ENCODE assay signal across 19 cellular contexts in genomic region chr12:1882850-1883470, GRCh38. TPM values are rescaled to one million over a fixed set of nuclear protein-coding genes. Genes with fewer than 3 reads are reported as not detected.
DNase-seq lines count a peak whose midpoint lies in the region; ATAC-seq and TF ChIP-seq lines count a peak whose summit lies in the region.
"Had no signal": no experiment of that assay in that cellular context is flagged by ENCODE, and none has a peak within 500 bp of the region (broad histone marks: within the 10 kb centered on the region; RNA-seq: fewer than 3 reads in every experiment).

No MANE protein-coding gene starts in this region.

- H3K4me1 Mint-ChIP-seq in activated CD8-positive, alpha-beta T cell treated with anti-CD3 and anti-CD28 coated beads, Interleukin-2, amount 10 ng/mL, durations not matched to agents 7 days and 5 days (ENCODE audit: low read depth): no peaks in the 10 kb centered on the region
- no peaks in the 10 kb centered on the region for H3K4me1 Mint-ChIP-seq in activated CD8-positive, alpha-beta T cell treated with anti-CD3 and anti-CD28 coated beads for 36 hours (ENCODE audit: low read depth)
- H3K4me1 Mint-ChIP-seq in progenitor cell of endocrine pancreas (ENCODE audit: low read depth): peaks cover 9% of the 10 kb centered on the region

- ATAC-seq in activated CD8-positive, alpha-beta T cell treated with anti-CD3 and anti-CD28 coated beads, Interleukin-2, amount 10 ng/mL, durations not matched to agents 7 days and 5 days: no peak
- ATAC-seq in activated CD8-positive, alpha-beta T cell treated with anti-CD3 and anti-CD28 coated beads for 36 hours: no peak
- no peak for ATAC-seq in GM18858 (IDR thresholded peaks at IDR 0.05; ENCODE audit: unreplicated experiment)
- ATAC-seq: A549, Panc1 had no signal

- peak; percentile 9 for DNase-seq in activated CD8-positive, alpha-beta T cell treated with anti-CD3 and anti-CD28 coated beads, Interleukin-2, amount 10 ng/mL, durations not matched to agents 7 days and 5 days
- no peak for DNase-seq in activated CD8-positive, alpha-beta T cell treated with anti-CD3 and anti-CD28 coated beads for 36 hours
- DNase-seq in NOMO-1 treated with DMSO at 0.1 percent for 48 hours (lab: John Stamatoyannopoulos, UW; ENCODE audit: unreplicated experiment) (peak; percentile 39), iPS-NIHi7 (ENCODE audit: extremely low spot score) (peak; percentile 3), progenitor cell of endocrine pancreas (ENCODE audit: low spot score, unreplicated experiment) (peak; percentile 9), foreskin melanocyte (no peak), amygdala (lab: John Stamatoyannopoulos, UW) (no peak)
- DNase-seq: DMS79 treated with DMSO at 0.1 percent for 48 hours, HFFc6, NCI-H1092, NCI-H1436 treated with DMSO at 0.1 percent for 48 hours, NCI-H2029, NCI-H345, NCI-H524 treated with DMSO at 0.1 percent for 48 hours, SJCRH30 had no signal

- no peaks in the 10 kb centered on the region for H3K9me3 Mint-ChIP-seq in activated CD8-positive, alpha-beta T cell treated with anti-CD3 and anti-CD28 coated beads, Interleukin-2, amount 10 ng/mL, durations not matched to agents 7 days and 5 days (ENCODE audit: insufficient read depth)
- no peaks in the 10 kb centered on the region for H3K9me3 Mint-ChIP-seq in activated CD8-positive, alpha-beta T cell treated with anti-CD3 and anti-CD28 coated beads for 36 hours
- peaks cover 10% of the 10 kb centered on the region for H3K9me3 Mint-ChIP-seq in progenitor cell of endocrine pancreas (ENCODE audit: low read depth)
- H3K9me3 Mint-ChIP-seq: HFFc6 had no signal

- no peak overlapping the region for H3K4me3 Mint-ChIP-seq in activated CD8-positive, alpha-beta T cell treated with anti-CD3 and anti-CD28 coated beads, Interleukin-2, amount 10 ng/mL, durations not matched to agents 7 days and 5 days
- H3K4me3 Mint-ChIP-seq in activated CD8-positive, alpha-beta T cell treated with anti-CD3 and anti-CD28 coated beads for 36 hours: no peak overlapping the region
- H3K4me3 Mint-ChIP-seq in progenitor cell of endocrine pancreas (ENCODE audit: low read depth): no peak overlapping the region
- H3K4me3 Mint-ChIP-seq: HFFc6 had no signal

- no peak overlapping the region for H3K27ac Mint-ChIP-seq in activated CD8-positive, alpha-beta T cell treated with anti-CD3 and anti-CD28 coated beads, Interleukin-2, amount 10 ng/mL, durations not matched to agents 7 days and 5 days
- H3K27ac Mint-ChIP-seq in activated CD8-positive, alpha-beta T cell treated with anti-CD3 and anti-CD28 coated beads for 36 hours: no peak overlapping the region
- H3K27ac Mint-ChIP-seq in progenitor cell of endocrine pancreas: no peak overlapping the region
- H3K27ac Mint-ChIP-seq: HFFc6 had no signal

- CTCF ChIA-PET in activated CD8-positive, alpha-beta T cell treated with anti-CD3 and anti-CD28 coated beads, Interleukin-2, amount 10 ng/mL, durations not matched to agents 7 days and 5 days (lab: Charles Lee): no interaction called here
- CTCF ChIA-PET in activated CD8-positive, alpha-beta T cell treated with anti-CD3 and anti-CD28 coated beads for 36 hours (lab: Charles Lee): no interaction called here

- H3K36me3 Mint-ChIP-seq in activated CD8-positive, alpha-beta T cell treated with anti-CD3 and anti-CD28 coated beads, Interleukin-2, amount 10 ng/mL, durations not matched to agents 7 days and 5 days (ENCODE audit: low read depth): no peaks in the 10 kb centered on the region
- no peaks in the 10 kb centered on the region for H3K36me3 Mint-ChIP-seq in activated CD8-positive, alpha-beta T cell treated with anti-CD3 and anti-CD28 coated beads for 36 hours (ENCODE audit: low read depth)
- no peaks in the 10 kb centered on the region for H3K36me3 Mint-ChIP-seq in progenitor cell of endocrine pancreas (ENCODE audit: insufficient read depth)

- peaks cover 5% of the 10 kb centered on the region for H3K27me3 Mint-ChIP-seq in activated CD8-positive, alpha-beta T cell treated with anti-CD3 and anti-CD28 coated beads, Interleukin-2, amount 10 ng/mL, durations not matched to agents 7 days and 5 days (ENCODE audit: low read depth)
- no peaks in the 10 kb centered on the region for H3K27me3 Mint-ChIP-seq in activated CD8-positive, alpha-beta T cell treated with anti-CD3 and anti-CD28 coated beads for 36 hours
- peaks cover 10% of the 10 kb centered on the region for H3K27me3 Mint-ChIP-seq in progenitor cell of endocrine pancreas

- intact Hi-C loops in activated CD8-positive, alpha-beta T cell treated with anti-CD3 and anti-CD28 coated beads for 36 hours (cut with micrococcal nuclease): no loop called here

- TF ChIP-seq CTCF in activated CD8-positive, alpha-beta T cell treated with anti-CD3 and anti-CD28 coated beads for 36 hours (IDR thresholded peaks at IDR 0.05): no peak
- no peak for TF ChIP-seq CTCF in progenitor cell of endocrine pancreas (IDR thresholded peaks at IDR 0.05; ENCODE audit: unreplicated experiment)

- POLR2A ChIA-PET in activated CD8-positive, alpha-beta T cell treated with anti-CD3 and anti-CD28 coated beads, Interleukin-2, amount 10 ng/mL, durations not matched to agents 7 days and 5 days (lab: Charles Lee): no interaction called here
- POLR2A ChIA-PET in activated CD8-positive, alpha-beta T cell treated with anti-CD3 and anti-CD28 coated beads for 36 hours (lab: Charles Lee): interaction anchor here (0.6 to 0.7 kb wide), 2 partner anchors 221 to 260 kb away, joined by 3 to 4 read pairs; no protein-coding TSS in a partner anchor

RNA-seq across cellular contexts. Expression of gene CACNA2D4, which starts 35.5 kb away (rescaled TPM):
- total RNA-seq in activated CD8-positive, alpha-beta T cell treated with anti-CD3 and anti-CD28 coated beads, Interleukin-2, amount 10 ng/mL, durations not matched to agents 7 days and 5 days: 1 to 10 TPM; 6.8 to 7.0 TPM
- total RNA-seq in activated CD8-positive, alpha-beta T cell treated with anti-CD3 and anti-CD28 coated beads for 36 hours: 1 to 10 TPM; 4.2 to 4.3 TPM
- total RNA-seq in progenitor cell of endocrine pancreas: 0.34 and 0.58 TPM in 2 replicates
- total RNA-seq: H4 had no signal

Comparison
In these comparisons a context has a peak if more than half of its experiments do, and no peak if none do; other contexts are left out.
1. DNase-seq: peak in activated CD8-positive, alpha-beta T cell treated with anti-CD3 and anti-CD28 coated beads, Interleukin-2, amount 10 ng/mL, durations not matched to agents 7 days and 5 days (single experiment), NOMO-1 treated with DMSO at 0.1 percent for 48 hours (single experiment), iPS-NIHi7 (single experiment) and progenitor cell of endocrine pancreas (single experiment); none in activated CD8-positive, alpha-beta T cell treated with anti-CD3 and anti-CD28 coated beads for 36 hours (single experiment), foreskin melanocyte (single experiment) and amygdala (0 of 56).